ENCODE assay signal across 19 cellular contexts in the genomic region with DNA sequence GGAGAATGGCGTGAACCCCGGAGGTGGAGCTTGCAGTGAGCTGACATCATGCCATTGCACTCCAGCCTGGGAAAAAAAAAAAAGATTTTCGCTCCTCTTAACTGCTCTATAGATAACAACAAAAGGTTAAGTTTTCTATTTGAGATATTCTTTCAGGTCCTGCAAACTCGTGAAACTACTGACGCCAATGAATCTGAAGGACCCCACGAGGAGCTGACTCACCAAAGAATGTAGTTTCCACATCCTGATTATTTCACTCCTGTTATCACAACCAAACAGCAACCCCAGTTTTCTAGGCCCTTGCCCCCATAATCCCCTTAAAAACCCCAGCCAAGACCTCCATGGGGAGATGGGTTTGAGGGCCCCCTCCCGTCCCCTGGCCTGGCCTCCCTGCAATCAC. TPM values are rescaled to one million over a fixed set of nuclear protein-coding genes. Genes with fewer than 3 reads are reported as not detected.
DNase-seq lines count a peak whose midpoint lies in the region; ATAC-seq and TF ChIP-seq lines count a peak whose summit lies in the region.
"Had no signal": no experiment of that assay in that cellular context is flagged by ENCODE, and none has a peak within 500 bp of the region (broad histone marks: within the 10 kb centered on the region; RNA-seq: fewer than 3 reads in every experiment).

No MANE protein-coding gene starts in this region.

- H3K27ac Mint-ChIP-seq in Caco-2 (ENCODE audit: unreplicated experiment) = no peak overlapping the region
- no peak overlapping the region for H3K27ac Mint-ChIP-seq in activated T-helper 17 cell treated with anti-CD3 and anti-CD28 coated beads, Interleukin-2, amount 50 U/mL, for 72 hours

- H3K36me3 Mint-ChIP-seq in Caco-2 (ENCODE audit: insufficient read depth, unreplicated experiment) = no peaks in the 10 kb centered on the region
- no peaks in the 10 kb centered on the region for H3K36me3 Mint-ChIP-seq in activated T-helper 17 cell treated with anti-CD3 and anti-CD28 coated beads, Interleukin-2, amount 50 U/mL, for 72 hours (ENCODE audit: low read depth)
- H3K36me3 Mint-ChIP-seq: CD4-positive, alpha-beta memory T cell had no signal

- 0 out of 2 replicates have a peak, but pooled peaks cover 11% of the 10 kb centered on the region for H3K9me3 ChIP-seq in Caco-2
- H3K9me3 ChIP-seq: BLaER1 treated with 17β-estradiol and CSF1 and Interleukin-3, amounts not matched to agents 10 nM and 100 nM had no signal

- H3K36me3 ChIP-seq in Caco-2 (ENCODE audit: control insufficient read depth, insufficient read depth, low read length) = no peaks in the 10 kb centered on the region
- H3K36me3 ChIP-seq: BLaER1 treated with 17β-estradiol and CSF1 and Interleukin-3, amounts not matched to agents 10 nM and 100 nM had no signal

- CTCF ChIA-PET in Caco-2 (lab: Charles Lee) = interaction anchor here (0.7 to 1.5 kb wide), 2 partner anchors 9 to 455 kb away, joined by 3 to 4 read pairs; no protein-coding TSS in a partner anchor

- intact Hi-C loops in Caco-2 (cut with micrococcal nuclease; ENCODE audit: unreplicated experiment) = loop anchor here (10.0 kb wide), 1 partner anchor 798 kb away; no protein-coding TSS in a partner anchor

- POLR2A ChIA-PET in Caco-2 (lab: Charles Lee) = no interaction called here

- DNase-seq in M059J (ENCODE audit: low read depth) (peak; percentile 49), choroid plexus epithelial cell (ENCODE audit: low read depth) (peak; percentile 59), iris pigment epithelial cell (ENCODE audit: low read depth) (peak; percentile 81), Caco-2 (no peak)
- DNase-seq in effector CD8-positive, alpha-beta T cell (lab: John Stamatoyannopoulos, UW) = no peak
- DNase-seq: Calu3; CD4-positive, alpha-beta memory T cell; DMS153; GDM1; MV-4-11; NCI-H1694; NCI-H2081; NCI-H2171; NCI-H524 treated with DMSO at 0.1 percent for 48 hours; NCI-H82 had no signal

- TF ChIP-seq CTCF in choroid plexus epithelial cell (conservative IDR thresholded peaks at IDR 0.05; ENCODE audit: low read depth, low read length) (no peak), Caco-2 (IDR thresholded peaks at IDR 0.05; ENCODE audit: insufficient read depth in 1 of 2, low read depth in 1 of 2, low read length in 1 of 2, severe bottlenecking in 1 of 2, unreplicated experiment in 1 of 2) (no peak)

- no peak overlapping the region for H3K4me3 ChIP-seq in choroid plexus epithelial cell (ENCODE audit: low read depth, low read length)
- no peak overlapping the region for H3K4me3 ChIP-seq in Caco-2 (ENCODE audit: low read depth, low read length)
- H3K4me3 ChIP-seq: BLaER1 treated with 17β-estradiol and CSF1 and Interleukin-3, amounts not matched to agents 10 nM and 100 nM had no signal

- H3K4me1 Mint-ChIP-seq in Caco-2 (ENCODE audit: low read depth, unreplicated experiment) = no peaks in the 10 kb centered on the region
- H3K4me1 Mint-ChIP-seq in activated T-helper 17 cell treated with anti-CD3 and anti-CD28 coated beads, Interleukin-2, amount 50 U/mL, for 72 hours = no peaks in the 10 kb centered on the region

- peaks cover 2% of the 10 kb centered on the region; the same call in 1 of the 2 replicates for H3K27me3 ChIP-seq in Caco-2 (replicated peaks; ENCODE audit: control insufficient read depth, insufficient read depth, low read length)
- H3K27me3 ChIP-seq: BLaER1 treated with 17β-estradiol and CSF1 and Interleukin-3, amounts not matched to agents 10 nM and 100 nM had no signal

- no peaks in the 10 kb centered on the region for H3K4me1 ChIP-seq in Caco-2

- BruUV-seq in Caco-2 (replicated peaks; lab: Mats Ljungman, UMichigan) = no TSS peak

- peaks cover 30% of the 10 kb centered on the region for H3K27me3 Mint-ChIP-seq in Caco-2 (ENCODE audit: insufficient read depth, unreplicated experiment)
- peaks cover 55% of the 10 kb centered on the region for H3K27me3 Mint-ChIP-seq in activated T-helper 17 cell treated with anti-CD3 and anti-CD28 coated beads, Interleukin-2, amount 50 U/mL, for 72 hours

- no peaks in the 10 kb centered on the region for H3K9me3 Mint-ChIP-seq in Caco-2 (ENCODE audit: unreplicated experiment)
- no peaks in the 10 kb centered on the region for H3K9me3 Mint-ChIP-seq in activated T-helper 17 cell treated with anti-CD3 and anti-CD28 coated beads, Interleukin-2, amount 50 U/mL, for 72 hours

- ATAC-seq in GM19463 (IDR thresholded peaks at IDR 0.05; ENCODE audit: unreplicated experiment) = no peak
- ATAC-seq in activated T-helper 17 cell treated with anti-CD3 and anti-CD28 coated beads, Interleukin-2, amount 50 U/mL, for 72 hours (replicated peaks) = no peak
- ATAC-seq: Panc1 had no signal

- H3K4me3 Mint-ChIP-seq in Caco-2 (ENCODE audit: unreplicated experiment) = no peak overlapping the region
- H3K4me3 Mint-ChIP-seq in activated T-helper 17 cell treated with anti-CD3 and anti-CD28 coated beads, Interleukin-2, amount 50 U/mL, for 72 hours = no peak overlapping the region
- H3K4me3 Mint-ChIP-seq: CD4-positive, alpha-beta memory T cell had no signal

RNA-seq across cellular contexts. Expression of gene OTOR, which starts 58.7 kb away (rescaled TPM):
- not detected in 2 replicates for total RNA-seq in M059J (2014; rRNA removed; shearing (Covaris generic))
- not detected in 2 replicates for total RNA-seq in Caco-2 (2022)
- total RNA-seq in activated T-helper 17 cell treated with anti-CD3 and anti-CD28 coated beads, Interleukin-2, amount 50 U/mL, for 72 hours = not detected
- total RNA-seq: Calu3; CD4-positive, alpha-beta memory T cell had no signal

Comparison
In these comparisons a context has a peak if more than half of its experiments do, and no peak if none do; other contexts are left out.
1. DNase-seq: peak in M059J (single experiment), choroid plexus epithelial cell (single experiment) and iris pigment epithelial cell (single experiment); none in Caco-2 (0 of 2) and effector CD8-positive, alpha-beta T cell (single experiment).